In genomic region chr10:58807631-58808024, GRCh38 we compare ENCODE assay signal across 13 cellular contexts.
DNase-seq lines count a peak whose midpoint lies in the region; ATAC-seq, FAIRE-seq and TF ChIP-seq lines count a peak whose summit lies in the region.
"Had no signal": no experiment of that assay in that cellular context is flagged by ENCODE, and none has a peak within 500 bp of the region (broad histone marks: within the 10 kb centered on the region; RNA-seq: fewer than 3 reads in every experiment).

No MANE protein-coding gene starts in this region.

- TF ChIP-seq CTCF in A549 (IDR thresholded peaks at IDR 0.05) (no peak), bronchial epithelial cell (IDR thresholded peaks at IDR 0.05; ENCODE audit: insufficient read depth, low read length, severe bottlenecking) (no peak), keratinocyte (optimal IDR thresholded peaks at IDR 0.05 in 1 of 3, IDR thresholded peaks at IDR 0.05 in 1 of 3, conservative IDR thresholded peaks at IDR 0.05 in 1 of 3; ENCODE audit: extremely low read depth in 1 of 3, insufficient read depth in 2 of 3, low read length in 3 of 3) (peak in 1 of 3 experiments; percentile 10), prostate gland (IDR thresholded peaks at IDR 0.05) (no peak)

- CTCF ChIA-PET in A549 (lab: Yijun Ruan, JAX) = interaction anchor here (1.2 kb wide), 1 partner anchor 32 kb away, joined by 3 read pairs; no protein-coding TSS in a partner anchor

- DNase-seq in A549 (ENCODE audit: low read depth in 1 of 2, low spot score in 1 of 2) = peak in 1 of 2 experiments; percentile 46
- no peak for DNase-seq in H54 (ENCODE audit: insufficient read length, low spot score)
- peak; percentile 94 for DNase-seq in bronchial epithelial cell (ENCODE audit: low read depth)
- DNase-seq in keratinocyte (ENCODE audit: low read depth, low spot score) = no peak
- no peak for DNase-seq in T-helper 1 cell
- no peak for DNase-seq in anterior cingulate cortex (lab: John Stamatoyannopoulos, UW)
- no peak for DNase-seq in prostate gland (ENCODE audit: low spot score)
- DNase-seq: dorsolateral prefrontal cortex; nucleus accumbens; SJCRH30; stimulated activated CD4-positive, alpha-beta T cell treated with anti-CD3 and anti-CD28 coated beads, Interleukin-1b, Interleukin-23, amount 100 ng/mL, for 48 hours had no signal

- H3K79me2 ChIP-seq in keratinocyte (ENCODE audit: control insufficient read depth, insufficient read depth, low read length) = no peaks in the 10 kb centered on the region

- H3K4me2 ChIP-seq in A549 (peak overlapping the region; percentile 47), keratinocyte (ENCODE audit: control insufficient read depth, extremely low read depth, insufficient read depth, low read depth, low read length) (peak overlapping the region; percentile 52)

- dilution Hi-C loops in keratinocyte (cut with MboI; ENCODE audit: extremely low pct_ligation_motif_present, low sequenced_read_pairs) = no loop called here

- H3K4me3 ChIP-seq in A549 = no peak overlapping the region
- no peak overlapping the region for H3K4me3 ChIP-seq in bronchial epithelial cell (ENCODE audit: low read depth, low read length)
- no peak overlapping the region for H3K4me3 ChIP-seq in keratinocyte (ENCODE audit: control insufficient read depth in 2 of 3, extremely low read depth in 1 of 3, insufficient read depth in 2 of 3, low read depth in 1 of 3, low read length in 3 of 3)
- no peak overlapping the region for H3K4me3 ChIP-seq in prostate gland
- H3K4me3 ChIP-seq: dorsolateral prefrontal cortex, HAP-1, SJCRH30 had no signal

- TF ChIP-seq POLR2A in A549 (IDR thresholded peaks at IDR 0.05; ENCODE audit: low read length) (no peak), H54 (IDR thresholded peaks at IDR 0.05; ENCODE audit: low read depth, low read length) (no peak), prostate gland (IDR thresholded peaks at IDR 0.05) (no peak)

- H3K36me3 ChIP-seq in bronchial epithelial cell (ENCODE audit: control insufficient read depth, insufficient read depth, low read length) (no peaks in the 10 kb centered on the region), keratinocyte (ENCODE audit: control insufficient read depth in 2 of 2, extremely low read depth in 1 of 2, insufficient read depth in 2 of 2, low read length in 2 of 2) (no peaks in the 10 kb centered on the region), prostate gland (no peaks in the 10 kb centered on the region)
- H3K36me3 ChIP-seq: SJCRH30 had no signal

- POLR2A ChIA-PET in A549 (lab: Yijun Ruan, JAX) = no interaction called here

- H3K4me1 ChIP-seq in A549 (peaks cover 57% of the 10 kb centered on the region), keratinocyte (ENCODE audit: control insufficient read depth, extremely low read depth, insufficient read depth, low read length) (peaks cover 20% of the 10 kb centered on the region), prostate gland (replicated peaks) (no peaks in the 10 kb centered on the region)
- H3K4me1 ChIP-seq: HAP-1, SJCRH30 had no signal

- TF ChIP-seq EP300 in A549 (IDR thresholded peaks at IDR 0.05) = no peak

- 11% methylated on average over 3 of the region's 4 CpGs for WGBS in A549 (ENCODE audit: missing lambda C conversion rate)
- WGBS in prostate gland = 18% methylated on average over 4 of the region's 4 CpGs

- H4K20me1 ChIP-seq in keratinocyte (ENCODE audit: control insufficient read depth, extremely low read depth, insufficient read depth, low read length) = no peaks in the 10 kb centered on the region

- intact Hi-C loops in prostate gland (cut with DNase I) = no loop called here

- H3K27me3 ChIP-seq in bronchial epithelial cell (ENCODE audit: control insufficient read depth, insufficient read depth, low read length) (no peaks in the 10 kb centered on the region), keratinocyte (ENCODE audit: control insufficient read depth, extremely low read depth, insufficient read depth, low read length) (no peaks in the 10 kb centered on the region), prostate gland (replicated peaks; ENCODE audit: insufficient read depth) (no peaks in the 10 kb centered on the region)
- H3K27me3 ChIP-seq: dorsolateral prefrontal cortex, SJCRH30 had no signal

- TF ChIP-seq RAD21 in A549 (conservative IDR thresholded peaks at IDR 0.05 in 1 of 2, IDR thresholded peaks at IDR 0.05 in 1 of 2) = 0 out of 5 replicates have a peak, but pooled peaks have one; percentile 7 to 24

- H3K9me3 ChIP-seq in A549 (no peaks in the 10 kb centered on the region), keratinocyte (ENCODE audit: control insufficient read depth, low read depth, low read length) (no peaks in the 10 kb centered on the region), prostate gland (no peaks in the 10 kb centered on the region)
- H3K9me3 ChIP-seq: HAP-1, SJCRH30 had no signal

- peak overlapping the region; percentile 50 for H2AFZ ChIP-seq in keratinocyte (ENCODE audit: control insufficient read depth, low read length)

- H3K27ac ChIP-seq in A549 (peak overlapping the region; percentile 41 to 69; a peak in 5 of 6 replicates), keratinocyte (ENCODE audit: control insufficient read depth, insufficient read depth, low read length) (peak overlapping the region; percentile 45), prostate gland (no peak overlapping the region)
- H3K27ac ChIP-seq: dorsolateral prefrontal cortex, SJCRH30 had no signal

- peak; percentile 86 to 90 for ATAC-seq in A549
- ATAC-seq in GM19351 (IDR thresholded peaks at IDR 0.05; ENCODE audit: unreplicated experiment) = no peak

- no peaks in the 10 kb centered on the region for H3K9me1 ChIP-seq in keratinocyte (ENCODE audit: control insufficient read depth, extremely low read depth, insufficient read depth, low read length)

- FAIRE-seq in A549 (lab: Jason Lieb, UNC) = peak; percentile 67
- peak; percentile 83 for FAIRE-seq in H54 (lab: Jason Lieb, UNC)
- no peak for FAIRE-seq in bronchial epithelial cell (lab: Jason Lieb, UNC)
- FAIRE-seq in keratinocyte (lab: Jason Lieb, UNC) = peak; percentile 85

- no peak overlapping the region for H3K9ac ChIP-seq in keratinocyte (ENCODE audit: control insufficient read depth, extremely low read depth, insufficient read depth, low read length)

TF ChIP-seq in A549, 52 proteins besides CTCF, POLR2A, EP300 and RAD21:
- TF ChIP-seq NPAS2 (CRISPR knock-in tag; IDR thresholded peaks at IDR 0.05; ENCODE audit: borderline replicate concordance) = no peak
- TF ChIP-seq CEBPB (IDR thresholded peaks at IDR 0.05) = 0 out of 4 replicates have a peak, but pooled peaks of 1 of the 2 experiments have one; percentile 9
- TF ChIP-seq JUNB (IDR thresholded peaks at IDR 0.05) = peak; percentile 22; the same call in 1 of the 2 replicates
- TF ChIP-seq REST (IDR thresholded peaks at IDR 0.05) = no peak
- no peak for TF ChIP-seq ZNF302 (CRISPR knock-in tag; IDR thresholded peaks at IDR 0.05)
- no peak for TF ChIP-seq MAX (IDR thresholded peaks at IDR 0.05)
- TF ChIP-seq TFCP2L1 (CRISPR knock-in tag; IDR thresholded peaks at IDR 0.05) = no peak
- no peak for TF ChIP-seq RCOR1 (IDR thresholded peaks at IDR 0.05; ENCODE audit: low read depth, low read length)
- TF ChIP-seq MYC (IDR thresholded peaks at IDR 0.05; ENCODE audit: borderline replicate concordance, low read length) = no peak
- no peak for TF ChIP-seq ESRRA (IDR thresholded peaks at IDR 0.05; ENCODE audit: borderline replicate concordance, low read length)
- TF ChIP-seq SMC3 (IDR thresholded peaks at IDR 0.05) = 0 out of 3 replicates have a peak, but pooled peaks have one; percentile 14
TF ChIP-seq in A549: peak in this region for 3.

Comparison
In these comparisons a context has a peak if more than half of its experiments do, and no peak if none do; other contexts are left out.
1. H3K27ac ChIP-seq: peak in A549 (2 of 2) and keratinocyte (single experiment); none in prostate gland (0 of 2).